In the genomic region with DNA sequence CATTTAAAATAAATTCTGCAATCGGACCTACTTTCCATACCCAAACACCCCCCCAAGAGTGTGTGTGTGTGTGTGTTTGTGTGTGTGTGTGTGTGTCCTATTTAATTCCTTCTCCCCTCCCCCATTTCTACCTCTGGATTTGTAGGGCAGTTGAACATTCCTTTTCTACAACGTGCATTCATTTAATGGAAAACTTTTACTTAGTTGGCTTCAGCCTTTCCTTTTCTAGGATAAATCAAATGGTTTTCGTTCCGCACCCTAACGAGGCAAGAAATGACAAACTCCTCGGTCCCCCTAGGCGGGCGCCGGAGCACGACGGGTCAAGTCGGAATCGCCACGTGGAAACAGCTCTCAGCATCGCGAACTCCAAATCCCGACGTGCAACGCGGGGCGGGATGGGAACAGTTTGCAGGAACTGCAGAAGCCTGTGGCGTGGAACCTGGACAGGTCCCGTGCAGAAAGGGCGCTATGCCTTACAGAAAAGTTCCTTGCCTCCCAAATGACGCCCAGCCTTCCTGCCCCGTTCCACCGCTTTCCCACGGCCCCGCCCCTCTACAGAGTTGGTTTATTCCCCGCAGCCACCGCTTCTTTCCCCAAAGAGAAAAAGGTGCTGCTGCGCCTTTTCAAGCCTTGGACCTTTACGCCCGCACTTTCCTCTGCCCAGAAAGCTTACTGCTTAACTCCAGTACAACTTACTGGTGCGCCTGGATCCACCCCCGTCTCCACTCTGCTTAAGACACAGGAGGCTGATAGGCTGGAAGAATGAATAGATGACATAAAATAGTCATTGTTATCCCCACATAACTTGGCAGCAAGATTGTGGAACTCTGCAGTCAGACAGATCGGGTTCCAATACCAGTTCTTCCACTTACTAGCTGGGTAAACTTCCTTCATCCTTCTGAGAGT, we compare ENCODE assay signal across 8 cellular contexts. TPM values are rescaled to one million over a fixed set of nuclear protein-coding genes. Genes with fewer than 3 reads are reported as not detected.
DNase-seq lines count a peak whose midpoint lies in the region; ATAC-seq, FAIRE-seq and TF ChIP-seq lines count a peak whose summit lies in the region.

No MANE protein-coding gene starts in this region.

- in situ Hi-C loops in T47D (cut with HindIII; ENCODE audit: low pct_unique_long_range_greater_than_20kb, low sequenced_read_pairs), result no loop called here

- DNase-seq in CD14-positive monocyte (ENCODE audit: low spot score), result peak; percentile 61
- DNase-seq in NCI-H1694 (lab: John Stamatoyannopoulos, UW), result peak; percentile 83
- DNase-seq in T-helper 2 cell treated with Interferon-gamma antibody and Interleukin-4, amounts not matched to agents 5 μg/mL and 100 μg/mL, for 36 hours (ENCODE audit: low spot score), result peak; percentile 53
- DNase-seq in T47D (ENCODE audit: low read depth in 1 of 2, low spot score in 1 of 2), result peak; percentile 85 to 100
- DNase-seq in retina, result peak; percentile 81
- DNase-seq in D721Med (ENCODE audit: insufficient read length, low spot score), result no peak

- H3K36me3 Mint-ChIP-seq in CD14-positive monocyte, result peaks cover 9 to 16% of the 10 kb centered on the region in 2 donors
- H3K36me3 Mint-ChIP-seq in T-helper 2 cell treated with Interferon-gamma antibody and Interleukin-4, amounts not matched to agents 5 μg/mL and 100 μg/mL, for 36 hours (ENCODE audit: low read depth), result peaks cover 10% of the 10 kb centered on the region

- no peak for FAIRE-seq in D721Med (lab: Jason Lieb, UNC)

- peaks cover 0 to 4% (median 0%) of the 10 kb centered on the region in 3 donors for H3K27me3 Mint-ChIP-seq in CD14-positive monocyte (ENCODE audit: low read depth in 3 of 3)
- H3K27me3 Mint-ChIP-seq in T-helper 2 cell treated with Interferon-gamma antibody and Interleukin-4, amounts not matched to agents 5 μg/mL and 100 μg/mL, for 36 hours (ENCODE audit: low read depth), result peaks cover 4% of the 10 kb centered on the region

- H3K9me3 Mint-ChIP-seq in CD14-positive monocyte, result no peaks in the 10 kb centered on the region
- H3K9me3 Mint-ChIP-seq in T-helper 2 cell treated with Interferon-gamma antibody and Interleukin-4, amounts not matched to agents 5 μg/mL and 100 μg/mL, for 36 hours, result no peaks in the 10 kb centered on the region

- H3K27ac Mint-ChIP-seq in CD14-positive monocyte, result peak overlapping the region; percentile 81 to 92 (median 88)
- peak overlapping the region; percentile 91 for H3K27ac Mint-ChIP-seq in T-helper 2 cell treated with Interferon-gamma antibody and Interleukin-4, amounts not matched to agents 5 μg/mL and 100 μg/mL, for 36 hours

- intact Hi-C loops in CD14-positive monocyte (cut with micrococcal nuclease), result loop anchor here (2.0 to 10.0 kb wide), 5 partner anchors 23 to 239 kb away; partner anchors contain the start of genes ABCC5 (in 1 of the 2), ABCF3 (in 1 of the 2) and AP2M1 (in 1 of the 2)

- H3K4me1 Mint-ChIP-seq in CD14-positive monocyte, result peaks cover 30% of the 10 kb centered on the region
- peaks cover 32% of the 10 kb centered on the region for H3K4me1 Mint-ChIP-seq in T-helper 2 cell treated with Interferon-gamma antibody and Interleukin-4, amounts not matched to agents 5 μg/mL and 100 μg/mL, for 36 hours (ENCODE audit: low read depth)

- no peak for TF ChIP-seq CTCF in CD14-positive monocyte (IDR thresholded peaks at IDR 0.05)
- TF ChIP-seq CTCF in D721Med (IDR thresholded peaks at IDR 0.05; ENCODE audit: insufficient read depth, missing control alignments), result no peak

- peak; percentile 33 for ATAC-seq in GM21447 (IDR thresholded peaks at IDR 0.05; ENCODE audit: unreplicated experiment)

- peak overlapping the region; percentile 97 for H3K4me3 ChIP-seq in iPS-11a (ENCODE audit: low read depth, low read length)

- peak overlapping the region; percentile 94 to 97 for H3K4me3 Mint-ChIP-seq in CD14-positive monocyte
- H3K4me3 Mint-ChIP-seq in T-helper 2 cell treated with Interferon-gamma antibody and Interleukin-4, amounts not matched to agents 5 μg/mL and 100 μg/mL, for 36 hours, result peak overlapping the region; percentile 98

RNA-seq across cellular contexts. Expression of gene EIF2B5, which starts 1.1 kb away (rescaled TPM):
- polyA plus RNA-seq in CD14-positive monocyte, result 10 to 100 TPM; 22.7 to 24.1 TPM

RNA-seq across cellular contexts. Expression of gene DVL3, which starts 21.1 kb away (rescaled TPM):
- polyA plus RNA-seq in CD14-positive monocyte, result 1 to 10 TPM; 4.5 to 9.4 TPM

RNA-seq across cellular contexts. Expression of gene HTR3E, which starts 37.2 kb away (rescaled TPM):
- polyA plus RNA-seq in CD14-positive monocyte, result not detected

RNA-seq across cellular contexts. Expression of gene AP2M1, which starts 40.6 kb away (rescaled TPM):
- 100 to 1,000 TPM; 283 to 295 TPM for polyA plus RNA-seq in CD14-positive monocyte

RNA-seq across cellular contexts. Expression of gene ABCF3, which starts 51.9 kb away (rescaled TPM):
- 10 to 100 TPM; 13.5 to 13.9 TPM for polyA plus RNA-seq in CD14-positive monocyte
